Comparison of ENCODE assay signal across 20 cellular contexts in genomic region chr9:78437721-78438610, GRCh38.
DNase-seq lines count a peak whose midpoint lies in the region; FAIRE-seq and TF ChIP-seq lines count a peak whose summit lies in the region.
"Had no signal": no experiment of that assay in that cellular context is flagged by ENCODE, and none has a peak within 500 bp of the region (broad histone marks: within the 10 kb centered on the region; RNA-seq: fewer than 3 reads in every experiment).

No MANE protein-coding gene starts in this region.

- CTCF ChIA-PET in OCI-LY7 (lab: Charles Lee; ENCODE audit: unreplicated experiment): no interaction called here

- BruUV-seq in OCI-LY7 (replicated peaks; lab: Mats Ljungman, UMichigan): no TSS peak

- no peak overlapping the region for H3K4me3 ChIP-seq in HAP-1
- no peak overlapping the region for H3K4me3 ChIP-seq in astrocyte (ENCODE audit: insufficient read depth, low read depth, low read length)
- H3K4me3 ChIP-seq in OCI-LY7 (ENCODE audit: low read depth, low read length, poor library complexity, severe bottlenecking): no peak overlapping the region
- H3K4me3 ChIP-seq: colonic mucosa, lung had no signal

- peaks cover 13% of the 10 kb centered on the region for H3K27me3 Mint-ChIP-seq in astrocyte (ENCODE audit: low read depth, unreplicated experiment)

- H3K9me3 ChIP-seq in HAP-1: no peaks in the 10 kb centered on the region
- no peaks in the 10 kb centered on the region for H3K9me3 ChIP-seq in astrocyte (ENCODE audit: insufficient read depth, low read depth, low read length)
- no peaks in the 10 kb centered on the region for H3K9me3 ChIP-seq in OCI-LY7 (ENCODE audit: low read length)
- H3K9me3 ChIP-seq: colonic mucosa, neutrophil had no signal

- H3K27ac ChIP-seq in astrocyte (ENCODE audit: low read depth, low read length): no peak overlapping the region
- no peak overlapping the region for H3K27ac ChIP-seq in OCI-LY7 (ENCODE audit: low read depth, low read length, poor library complexity, severe bottlenecking)
- H3K27ac ChIP-seq: colonic mucosa, neutrophil had no signal

- peaks cover 34% of the 10 kb centered on the region for H3K4me1 ChIP-seq in HAP-1
- H3K4me1 ChIP-seq in astrocyte (ENCODE audit: insufficient read depth, low read length): peaks cover 9% of the 10 kb centered on the region
- no peaks in the 10 kb centered on the region for H3K4me1 ChIP-seq in OCI-LY7 (ENCODE audit: insufficient read depth, low read length, poor library complexity, severe bottlenecking)
- H3K4me1 ChIP-seq: colonic mucosa had no signal

- H3K27me3 ChIP-seq in HAP-1 (ENCODE audit: low read depth): no peaks in the 10 kb centered on the region
- H3K27me3 ChIP-seq in astrocyte (ENCODE audit: insufficient read depth, low read length): no peaks in the 10 kb centered on the region
- H3K27me3 ChIP-seq: colonic mucosa had no signal

- POLR2A ChIA-PET in OCI-LY7 (lab: Charles Lee): interaction anchor here (1.0 kb wide), 1 partner anchor 12 kb away, joined by 3 read pairs; no protein-coding TSS in a partner anchor

- H3K4me3 Mint-ChIP-seq in astrocyte (ENCODE audit: unreplicated experiment): no peak overlapping the region

- in situ Hi-C loops in HAP-1 (cut with MboI; ENCODE audit: low sequenced_read_pairs): no loop called here

- H3K9me2 ChIP-seq in OCI-LY7 (ENCODE audit: insufficient read depth, low read length): no peaks in the 10 kb centered on the region

- H3K79me2 ChIP-seq in astrocyte (ENCODE audit: insufficient read depth, low read length) (no peaks in the 10 kb centered on the region), OCI-LY7 (ENCODE audit: insufficient read depth, low read depth, low read length) (no peaks in the 10 kb centered on the region)

- peaks cover 3% of the 10 kb centered on the region for H3K9me3 Mint-ChIP-seq in astrocyte (ENCODE audit: unreplicated experiment)

- H2AFZ ChIP-seq in astrocyte (ENCODE audit: low read depth, low read length) (no peak overlapping the region), OCI-LY7 (ENCODE audit: low read length) (no peak overlapping the region)

- FAIRE-seq in astrocyte (lab: Jason Lieb, UNC): no peak
- FAIRE-seq: HepG2 had no signal

- no peak overlapping the region for H3K27ac Mint-ChIP-seq in astrocyte (ENCODE audit: unreplicated experiment)

- DNase-seq in HAP-1 (ENCODE audit: low spot score in 2 of 2) (peak; percentile 88 to 100), astrocyte (ENCODE audit: low read depth) (no peak), islet precursor cell (peak; percentile 60), retina (peak; percentile 75), DMS153 treated with DMSO at 0.1 percent for 48 hours (lab: John Stamatoyannopoulos, UW; ENCODE audit: unreplicated experiment) (no peak), middle frontal gyrus (ENCODE audit: extremely low spot score, low spot score) (no peak), OCI-LY7 (ENCODE audit: low spot score) (no peak)
- DNase-seq in activated T-cell treated with anti-CD3 and anti-CD28 coated beads, Interleukin-2, amount 50 U/mL, for 1 hour: no peak
- DNase-seq: activated CD4-positive, alpha-beta T cell treated with anti-CD3 and anti-CD28 coated beads for 4 hours; activated naive CD4-positive, alpha-beta T cell; colonic mucosa; COR-L47; foreskin fibroblast; NCI-H187 treated with DMSO at 0.1 percent for 48 hours; NCI-H510A; PC-3; stimulated activated CD4-positive, alpha-beta T cell treated with anti-CD3 and anti-CD28 coated beads, Interleukin-1b, Interleukin-23, amount 100 ng/mL, for 48 hours had no signal

- TF ChIP-seq CTCF in astrocyte (IDR thresholded peaks at IDR 0.05; ENCODE audit: insufficient read depth, low read depth, low read length) (no peak), OCI-LY7 (conservative IDR thresholded peaks at IDR 0.05; ENCODE audit: low read length) (no peak)

- peaks cover 11% of the 10 kb centered on the region for H3K4me1 Mint-ChIP-seq in astrocyte (ENCODE audit: low read depth, unreplicated experiment)

- H3K9ac ChIP-seq in astrocyte (ENCODE audit: low read length): no peak overlapping the region

- intact Hi-C loops in OCI-LY7 (cut with micrococcal nuclease; ENCODE audit: unreplicated experiment): loop anchor here (10.0 kb wide), 1 partner anchor 167 kb away; no protein-coding TSS in a partner anchor

- no peaks in the 10 kb centered on the region for H3K36me3 Mint-ChIP-seq in astrocyte (ENCODE audit: low read depth, unreplicated experiment)

- peak overlapping the region; percentile 84 for H3K4me2 ChIP-seq in astrocyte (ENCODE audit: low read length)
- no peak overlapping the region for H3K4me2 ChIP-seq in OCI-LY7 (ENCODE audit: low read length)

- H4K20me1 ChIP-seq in astrocyte (ENCODE audit: insufficient read depth, low read length) (no peaks in the 10 kb centered on the region), OCI-LY7 (ENCODE audit: insufficient read depth, low read length) (no peaks in the 10 kb centered on the region)

- no peaks in the 10 kb centered on the region for H3K36me3 ChIP-seq in HAP-1 (replicated peaks)
- no peaks in the 10 kb centered on the region for H3K36me3 ChIP-seq in astrocyte (ENCODE audit: insufficient read depth, low read length)
- H3K36me3 ChIP-seq in OCI-LY7 (ENCODE audit: insufficient read depth, low read length): no peaks in the 10 kb centered on the region
- H3K36me3 ChIP-seq: colonic mucosa, neutrophil had no signal

Comparison
In these comparisons a context has a peak if more than half of its experiments do, and no peak if none do; other contexts are left out.
1. DNase-seq: peak in HAP-1 (2 of 2), islet precursor cell (single experiment) and retina (single experiment); none in astrocyte (single experiment), DMS153 treated with DMSO at 0.1 percent for 48 hours (single experiment), middle frontal gyrus (single experiment), OCI-LY7 (single experiment) and activated T-cell treated with anti-CD3 and anti-CD28 coated beads, Interleukin-2, amount 50 U/mL, for 1 hour (single experiment).